1 cellular context compared by ENCODE assay signal in genomic region chr17:65219124-65219523, GRCh38.
TF ChIP-seq lines count a peak whose summit lies in the region.

No MANE protein-coding gene starts in this region.

TF ChIP-seq in GM23338, 12 proteins besides CTCF, POLR2A, EP300 and RAD21 (continued from another document):
- no peak for TF ChIP-seq REST (IDR thresholded peaks at IDR 0.05; ENCODE audit: unreplicated experiment)
- TF ChIP-seq EZH2phosphoT487 (IDR thresholded peaks at IDR 0.05; ENCODE audit: unreplicated experiment), result no peak
- TF ChIP-seq EZH2 (IDR thresholded peaks at IDR 0.05; ENCODE audit: low read depth, unreplicated experiment), result no peak
- TF ChIP-seq POLR2AphosphoS5 (IDR thresholded peaks at IDR 0.05; ENCODE audit: low read depth), result no peak
